ENCODE assay signal across 25 cellular contexts in the genomic region with DNA sequence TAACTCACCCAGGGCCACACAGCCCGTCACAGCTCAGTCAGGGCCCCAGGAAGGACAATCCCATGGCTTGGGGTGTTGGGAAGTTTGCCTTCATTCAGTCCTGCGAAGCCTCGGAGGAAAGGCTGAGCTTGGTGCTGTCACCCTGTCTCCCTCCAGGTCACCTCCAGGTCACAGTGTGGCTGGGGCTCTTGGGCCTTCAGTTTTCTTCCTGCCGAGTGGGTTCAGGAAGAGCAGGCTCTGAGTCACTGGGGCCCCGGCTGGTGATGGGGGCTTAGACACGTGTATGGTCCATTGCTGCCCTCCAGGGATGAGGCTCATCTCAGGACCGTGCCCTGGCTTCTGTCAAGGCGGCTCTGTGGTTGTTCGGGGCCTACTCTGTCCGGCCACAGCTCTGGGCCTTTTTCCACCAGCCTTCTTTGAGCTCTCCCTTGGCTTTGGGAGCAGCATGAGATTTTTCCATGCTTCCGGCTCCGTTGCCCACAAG.
"Had no signal": no experiment of that assay in that cellular context is flagged by ENCODE, and none has a peak within 500 bp of the region (broad histone marks: within the 10 kb centered on the region; RNA-seq: fewer than 3 reads in every experiment).

No MANE protein-coding gene starts in this region.

- H3K4me3 Mint-ChIP-seq: activated CD4-positive, alpha-beta T cell treated with anti-CD3 and anti-CD28 coated beads for 36 hours; activated naive CD8-positive, alpha-beta T cell treated with anti-CD3 and anti-CD28 coated beads, Interleukin-2, amount 10 ng/mL, durations not matched to agents 7 days and 5 days; brain; memory B cell; naive thymus-derived CD4-positive, alpha-beta T cell; neural progenitor cell; stimulated activated effector memory CD8-positive, alpha-beta T cell treated with anti-CD3 and anti-CD28 coated beads, Interleukin-12 subunit alpha, Interleukin-12 subunit beta, amount 100 ng/mL, for 72 hours; T-helper 2 cell treated with Interferon-gamma antibody and Interleukin-4, amounts not matched to agents 5 μg/mL and 100 μg/mL, for 36 hours; WTC11 had no signal

- H3K4me2 ChIP-seq: neural progenitor cell had no signal

- H3K36me3 ChIP-seq: colonic mucosa, left ventricle myocardium inferior, neural progenitor cell, ovary, right lobe of liver, stomach had no signal

- DNase-seq: activated CD4-positive, alpha-beta T cell treated with anti-CD3 and anti-CD28 coated beads for 36 hours; activated CD4-positive, alpha-beta T cell treated with anti-CD3 and anti-CD28 coated beads, Interleukin-2, amount 50 U/mL, for 48 hours; activated naive CD8-positive, alpha-beta T cell treated with anti-CD3 and anti-CD28 coated beads, Interleukin-2, amount 10 ng/mL, durations not matched to agents 7 days and 5 days; activated T-cell treated with anti-CD3 and anti-CD28 coated beads for 4 hours; amygdala; caudate nucleus; colonic mucosa; foreskin melanocyte; kidney glomerular epithelial cell; left ventricle myocardium inferior; mucosa of descending colon; naive thymus-derived CD4-positive, alpha-beta T cell; ovary; small intestine; stimulated activated CD4-positive, alpha-beta T cell treated with anti-CD3 and anti-CD28 coated beads, Interleukin-4, amount 100 ng/mL, for 24 hours; stomach; SW 1271; trophoblast cell had no signal

- H3K9ac ChIP-seq: neural progenitor cell had no signal

- H3K36me3 Mint-ChIP-seq: activated naive CD8-positive, alpha-beta T cell treated with anti-CD3 and anti-CD28 coated beads, Interleukin-2, amount 10 ng/mL, durations not matched to agents 7 days and 5 days; brain; memory B cell; naive thymus-derived CD4-positive, alpha-beta T cell; neural progenitor cell; stimulated activated effector memory CD8-positive, alpha-beta T cell treated with anti-CD3 and anti-CD28 coated beads, Interleukin-12 subunit alpha, Interleukin-12 subunit beta, amount 100 ng/mL, for 72 hours; WTC11 had no signal

- H3K4me1 ChIP-seq: colonic mucosa had no signal

- H3K4me1 Mint-ChIP-seq: activated CD4-positive, alpha-beta T cell treated with anti-CD3 and anti-CD28 coated beads for 36 hours; activated naive CD8-positive, alpha-beta T cell treated with anti-CD3 and anti-CD28 coated beads, Interleukin-2, amount 10 ng/mL, durations not matched to agents 7 days and 5 days; memory B cell; naive thymus-derived CD4-positive, alpha-beta T cell; stimulated activated effector memory CD8-positive, alpha-beta T cell treated with anti-CD3 and anti-CD28 coated beads, Interleukin-12 subunit alpha, Interleukin-12 subunit beta, amount 100 ng/mL, for 72 hours had no signal

- ATAC-seq: activated CD4-positive, alpha-beta T cell treated with anti-CD3 and anti-CD28 coated beads for 36 hours; mucosa of descending colon; stimulated activated effector memory CD8-positive, alpha-beta T cell treated with anti-CD3 and anti-CD28 coated beads, Interleukin-12 subunit alpha, Interleukin-12 subunit beta, amount 100 ng/mL, for 72 hours; WTC11 had no signal

- H3K27me3 Mint-ChIP-seq: activated CD4-positive, alpha-beta T cell treated with anti-CD3 and anti-CD28 coated beads for 36 hours; activated naive CD8-positive, alpha-beta T cell treated with anti-CD3 and anti-CD28 coated beads, Interleukin-2, amount 10 ng/mL, durations not matched to agents 7 days and 5 days; brain had no signal

- H3K4me3 ChIP-seq: colonic mucosa, left ventricle myocardium inferior, mucosa of descending colon, neural progenitor cell, ovary, right lobe of liver, stomach had no signal

- FAIRE-seq: small intestine had no signal

- H3K9me3 ChIP-seq: colonic mucosa, mucosa of descending colon, ovary, right lobe of liver had no signal

- H3K27ac ChIP-seq: colonic mucosa, left ventricle myocardium inferior, neural progenitor cell, ovary, right lobe of liver, stomach had no signal

- H3K9me3 Mint-ChIP-seq: activated naive CD8-positive, alpha-beta T cell treated with anti-CD3 and anti-CD28 coated beads, Interleukin-2, amount 10 ng/mL, durations not matched to agents 7 days and 5 days; memory B cell; stimulated activated effector memory CD8-positive, alpha-beta T cell treated with anti-CD3 and anti-CD28 coated beads, Interleukin-12 subunit alpha, Interleukin-12 subunit beta, amount 100 ng/mL, for 72 hours; T-helper 2 cell treated with Interferon-gamma antibody and Interleukin-4, amounts not matched to agents 5 μg/mL and 100 μg/mL, for 36 hours; WTC11 had no signal

- H3K27ac Mint-ChIP-seq: activated CD4-positive, alpha-beta T cell treated with anti-CD3 and anti-CD28 coated beads for 36 hours; activated naive CD8-positive, alpha-beta T cell treated with anti-CD3 and anti-CD28 coated beads, Interleukin-2, amount 10 ng/mL, durations not matched to agents 7 days and 5 days; memory B cell; naive thymus-derived CD4-positive, alpha-beta T cell; neural progenitor cell; stimulated activated effector memory CD8-positive, alpha-beta T cell treated with anti-CD3 and anti-CD28 coated beads, Interleukin-12 subunit alpha, Interleukin-12 subunit beta, amount 100 ng/mL, for 72 hours; T-helper 2 cell treated with Interferon-gamma antibody and Interleukin-4, amounts not matched to agents 5 μg/mL and 100 μg/mL, for 36 hours; WTC11 had no signal

- H3K27me3 ChIP-seq: colonic mucosa, ovary, right lobe of liver had no signal

- H2AFZ ChIP-seq: neural progenitor cell had no signal
